In genomic region chr3:13419356-13420050, GRCh38 we compare ENCODE assay signal across 1 cellular context.
TF ChIP-seq lines count a peak whose summit lies in the region.

No MANE protein-coding gene starts in this region.

TF ChIP-seq in SK-N-SH, 30 proteins besides CTCF, POLR2A, EP300 and RAD21 (continued from another document):
- no peak for TF ChIP-seq REST (IDR thresholded peaks at IDR 0.05; ENCODE audit: low read depth, low read length)
- TF ChIP-seq, protein P1, sequence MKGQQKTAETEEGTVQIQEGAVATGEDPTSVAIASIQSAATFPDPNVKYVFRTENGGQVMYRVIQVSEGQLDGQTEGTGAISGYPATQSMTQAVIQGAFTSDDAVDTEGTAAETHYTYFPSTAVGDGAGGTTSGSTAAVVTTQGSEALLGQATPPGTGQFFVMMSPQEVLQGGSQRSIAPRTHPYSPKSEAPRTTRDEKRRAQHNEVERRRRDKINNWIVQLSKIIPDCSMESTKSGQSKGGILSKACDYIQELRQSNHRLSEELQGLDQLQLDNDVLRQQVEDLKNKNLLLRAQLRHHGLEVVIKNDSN (IDR thresholded peaks at IDR 0.05; ENCODE audit: borderline replicate concordance, low read depth) = no peak
- no peak for TF ChIP-seq MAX (IDR thresholded peaks at IDR 0.05; ENCODE audit: low read depth)
- no peak for TF ChIP-seq TCF12 (IDR thresholded peaks at IDR 0.05)
- no peak for TF ChIP-seq MXI1 (IDR thresholded peaks at IDR 0.05; ENCODE audit: low read depth, low read length)
